In the genomic region with DNA sequence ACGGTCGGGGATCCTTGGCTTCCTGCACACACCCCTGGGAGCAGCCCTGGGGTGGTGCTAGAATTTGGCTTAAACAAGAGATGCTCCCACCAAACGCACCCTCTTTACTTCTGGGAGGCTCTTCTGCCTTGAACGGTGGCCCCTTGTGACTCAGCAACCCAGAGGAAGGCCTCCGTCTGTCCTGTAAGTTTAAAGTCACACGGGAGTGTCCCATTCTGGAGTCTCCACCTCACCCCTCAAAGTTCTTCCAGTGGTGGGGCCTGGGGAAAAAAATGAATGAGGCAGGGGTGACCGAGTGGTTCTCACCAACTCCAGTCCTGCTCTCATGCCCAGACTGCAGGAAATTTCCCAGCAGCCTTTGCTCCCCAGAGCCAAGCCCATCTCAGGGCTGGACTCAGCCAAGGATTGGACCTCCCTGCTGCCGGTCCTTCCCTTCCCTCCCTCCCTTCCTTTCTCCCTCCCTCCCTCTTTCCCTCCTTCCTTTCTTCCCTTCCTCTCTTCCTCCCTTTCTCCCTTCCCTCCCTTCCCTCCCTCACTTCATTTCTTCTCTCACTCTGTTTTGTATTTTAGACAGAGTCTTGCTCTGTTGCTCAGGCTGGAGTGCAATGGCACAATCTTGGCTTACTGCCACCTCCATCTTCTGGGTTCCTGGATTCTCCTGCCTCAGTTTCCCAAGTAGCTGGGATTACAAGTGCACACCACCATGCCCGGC, we compare ENCODE assay signal across 9 cellular contexts. TPM values are rescaled to one million over a fixed set of nuclear protein-coding genes. Genes with fewer than 3 reads are reported as not detected.
DNase-seq lines count a peak whose midpoint lies in the region; ATAC-seq and TF ChIP-seq lines count a peak whose summit lies in the region.
"Had no signal": no experiment of that assay in that cellular context is flagged by ENCODE, and none has a peak within 500 bp of the region (broad histone marks: within the 10 kb centered on the region; RNA-seq: fewer than 3 reads in every experiment).

No MANE protein-coding gene starts in this region.

- no peaks in the 10 kb centered on the region for H3K4me1 ChIP-seq in BE2C
- peaks cover 15% of the 10 kb centered on the region for H3K4me1 ChIP-seq in Karpas-422 (ENCODE audit: low read length)
- H3K4me1 ChIP-seq in thyroid gland: no peaks in the 10 kb centered on the region

- H3K9me2 ChIP-seq in Karpas-422 (replicated peaks; ENCODE audit: insufficient read depth, low read length): no peaks in the 10 kb centered on the region

- peaks cover 32% of the 10 kb centered on the region for H3K4me1 Mint-ChIP-seq in central memory CD8-positive, alpha-beta T cell

- 59 to 63% methylated on average over 7 to 9 of the region's 9 CpGs for WGBS in thyroid gland, 2 donors

- H3K27ac Mint-ChIP-seq in central memory CD8-positive, alpha-beta T cell (ENCODE audit: low read depth): peak overlapping the region; percentile 36
- H3K27ac Mint-ChIP-seq: IgD-negative memory B cell had no signal

- peaks cover 4% of the 10 kb centered on the region for H3K9me3 Mint-ChIP-seq in central memory CD8-positive, alpha-beta T cell

- ATAC-seq in central memory CD8-positive, alpha-beta T cell (replicated peaks; ENCODE audit: extremely low read depth, poor library complexity, severe bottlenecking): no peak
- no peak for ATAC-seq in HG03378 (IDR thresholded peaks at IDR 0.05; ENCODE audit: unreplicated experiment)

- H3K27me3 ChIP-seq in BE2C (no peaks in the 10 kb centered on the region; the same call in 1 of the 2 replicates), Karpas-422 (ENCODE audit: low read length) (no peaks in the 10 kb centered on the region), thyroid gland (no peaks in the 10 kb centered on the region)

- TF ChIP-seq CTCF in BE2C (IDR thresholded peaks at IDR 0.05; ENCODE audit: low read depth, low read length): no peak
- TF ChIP-seq CTCF in thyroid gland (IDR thresholded peaks at IDR 0.05): no peak

- no peaks in the 10 kb centered on the region for H3K36me3 ChIP-seq in BE2C
- no peaks in the 10 kb centered on the region for H3K36me3 ChIP-seq in Karpas-422 (ENCODE audit: insufficient read depth, low read length)
- no peaks in the 10 kb centered on the region for H3K36me3 ChIP-seq in thyroid gland
- H3K36me3 ChIP-seq: cardiac muscle cell had no signal

- H3K4me3 ChIP-seq in BE2C (ENCODE audit: low read depth, low read length): peak overlapping the region; percentile 23
- H3K4me3 ChIP-seq in Karpas-422 (ENCODE audit: low read length): peak overlapping the region; percentile 69
- no peak overlapping the region for H3K4me3 ChIP-seq in thyroid gland (replicated peaks in 1 of 3)
- H3K4me3 ChIP-seq: cardiac muscle cell had no signal

- no peak overlapping the region for H3K4me3 Mint-ChIP-seq in central memory CD8-positive, alpha-beta T cell
- H3K4me3 Mint-ChIP-seq: IgD-negative memory B cell had no signal

- no peaks in the 10 kb centered on the region for H4K20me1 ChIP-seq in Karpas-422 (ENCODE audit: insufficient read depth, low read depth, low read length)

- peak overlapping the region; percentile 81 for H3K4me2 ChIP-seq in Karpas-422 (ENCODE audit: low read depth, low read length, poor library complexity, severe bottlenecking)

- peak; percentile 23 for DNase-seq in BE2C
- DNase-seq in Karpas-422: peak; percentile 58
- no peak for DNase-seq in central memory CD8-positive, alpha-beta T cell (ENCODE audit: low spot score in 2 of 2)
- DNase-seq in thyroid gland: no peak
- DNase-seq in activated naive CD4-positive, alpha-beta T cell treated with anti-CD3 and anti-CD28 coated beads, Interleukin-2, amount 50 U/mL, for 16 hours: no peak
- DNase-seq: nucleus accumbens had no signal

- H2AFZ ChIP-seq in Karpas-422 (ENCODE audit: low read length): peak overlapping the region; percentile 92

- H3K36me3 Mint-ChIP-seq in central memory CD8-positive, alpha-beta T cell (ENCODE audit: insufficient read depth): peaks cover 1% of the 10 kb centered on the region

- TF ChIP-seq POLR2A in thyroid gland (IDR thresholded peaks at IDR 0.05): no peak

- peak overlapping the region; percentile 75 for H3K9ac ChIP-seq in Karpas-422 (ENCODE audit: low read length)

- no peaks in the 10 kb centered on the region for H3K27me3 Mint-ChIP-seq in central memory CD8-positive, alpha-beta T cell

- H3K79me2 ChIP-seq in Karpas-422 (ENCODE audit: low read length): no peaks in the 10 kb centered on the region

- H3K9me3 ChIP-seq in BE2C (no peaks in the 10 kb centered on the region; the same call in 1 of the 2 replicates), Karpas-422 (ENCODE audit: low read length) (no peaks in the 10 kb centered on the region), thyroid gland (no peaks in the 10 kb centered on the region)

- no peak overlapping the region for H3K27ac ChIP-seq in Karpas-422 (ENCODE audit: low read length)
- no peak overlapping the region for H3K27ac ChIP-seq in thyroid gland
- H3K27ac ChIP-seq: cardiac muscle cell had no signal

- intact Hi-C loops in thyroid gland (cut with DNase I): no loop called here

RNA-seq across cellular contexts. Expression of gene ITGAD, which starts 11.4 kb away (rescaled TPM):
- polyA plus RNA-seq in BE2C (2012; ENCODE audit: insufficient read depth, insufficient read length, low read depth): not detected
- total RNA-seq in Karpas-422 (2014; rRNA removed; shearing (Covaris generic); ENCODE audit: low replicate concordance): not detected in 2 replicates
- not detected for total RNA-seq in thyroid gland
- total RNA-seq: cardiac muscle cell had no signal
- polyA plus RNA-seq: cardiac muscle cell, IgD-negative memory B cell had no signal

RNA-seq across cellular contexts. Expression of gene COX6A2, which starts 23.7 kb away (rescaled TPM):
- polyA plus RNA-seq in BE2C (2012; ENCODE audit: insufficient read depth, insufficient read length, low read depth): not detected
- total RNA-seq in Karpas-422 (2014; rRNA removed; shearing (Covaris generic); ENCODE audit: low replicate concordance): not detected in 2 replicates
- not detected for total RNA-seq in thyroid gland
- polyA plus RNA-seq: IgD-negative memory B cell had no signal

RNA-seq across cellular contexts. Expression of gene ZNF843, which starts 38.1 kb away (rescaled TPM):
- 1.0 TPM for polyA plus RNA-seq in BE2C (2012; ENCODE audit: insufficient read depth, insufficient read length, low read depth)
- total RNA-seq in Karpas-422 (2014; rRNA removed; shearing (Covaris generic); ENCODE audit: low replicate concordance): not detected in 2 replicates
- total RNA-seq in thyroid gland: 1 to 10 TPM in 3 of 4 donors, under 1 TPM in 1; 0.40 to 1.8 (median 1.5) TPM
- polyA plus RNA-seq: IgD-negative memory B cell had no signal

RNA-seq across cellular contexts. Expression of gene ITGAX, which starts 49.5 kb away (rescaled TPM):
- not detected for polyA plus RNA-seq in BE2C (2012; ENCODE audit: insufficient read depth, insufficient read length, low read depth)
- total RNA-seq in Karpas-422 (2014; rRNA removed; shearing (Covaris generic); ENCODE audit: low replicate concordance): 0.52 TPM in 1 of 2 replicates, not detected in the other
- total RNA-seq in thyroid gland: 1 to 10 TPM in 3 of 4 donors, under 1 TPM in 1; 0.11 to 3.2 (median 2.2) TPM
- polyA plus RNA-seq: cardiac muscle cell had no signal

RNA-seq across cellular contexts. Expression of gene ARMC5, which starts 54.8 kb away (rescaled TPM):
- polyA plus RNA-seq in BE2C (2012; ENCODE audit: insufficient read depth, insufficient read length, low read depth): 26.6 TPM
- total RNA-seq in Karpas-422 (2014; rRNA removed; shearing (Covaris generic); ENCODE audit: low replicate concordance): 1.5 and 2.3 TPM in 2 replicates
- total RNA-seq in thyroid gland: 10 to 100 TPM; 13.2 to 18.0 (median 15.3) TPM

Comparison
In these comparisons a context has a peak if more than half of its experiments do, and no peak if none do; other contexts are left out.
1. DNase-seq: peak in BE2C (single experiment) and Karpas-422 (single experiment); none in central memory CD8-positive, alpha-beta T cell (0 of 2), thyroid gland (0 of 2) and activated naive CD4-positive, alpha-beta T cell treated with anti-CD3 and anti-CD28 coated beads, Interleukin-2, amount 50 U/mL, for 16 hours (single experiment).
2. H3K4me3 ChIP-seq: peak in BE2C (single experiment) and Karpas-422 (single experiment); none in thyroid gland (0 of 3).